In the genomic region with DNA sequence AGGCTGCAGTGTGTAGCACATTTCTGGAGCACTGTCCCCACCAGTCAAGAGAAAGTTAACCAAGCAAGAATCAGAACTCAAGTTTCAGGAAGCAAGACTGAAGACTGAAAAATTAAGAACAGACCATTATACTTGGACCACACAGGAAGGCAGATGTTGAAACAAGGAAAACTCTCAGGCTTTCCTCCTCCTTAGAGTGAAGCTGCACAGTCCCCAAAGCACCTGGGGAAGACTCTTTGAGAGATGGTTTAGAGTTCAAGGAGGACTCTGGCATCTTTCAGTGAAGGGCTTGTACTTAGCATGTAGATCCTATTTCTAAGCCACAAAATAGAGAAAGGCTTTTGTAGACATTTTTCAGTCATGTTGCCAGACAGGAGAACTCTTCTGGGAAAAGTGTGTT, we compare ENCODE assay signal across 1 cellular context.
TF ChIP-seq lines count a peak whose summit lies in the region.

No MANE protein-coding gene starts in this region.

TF ChIP-seq in GM23338, 12 proteins besides CTCF, POLR2A, EP300 and RAD21 (continued from another document):
- TF ChIP-seq, protein P1, sequence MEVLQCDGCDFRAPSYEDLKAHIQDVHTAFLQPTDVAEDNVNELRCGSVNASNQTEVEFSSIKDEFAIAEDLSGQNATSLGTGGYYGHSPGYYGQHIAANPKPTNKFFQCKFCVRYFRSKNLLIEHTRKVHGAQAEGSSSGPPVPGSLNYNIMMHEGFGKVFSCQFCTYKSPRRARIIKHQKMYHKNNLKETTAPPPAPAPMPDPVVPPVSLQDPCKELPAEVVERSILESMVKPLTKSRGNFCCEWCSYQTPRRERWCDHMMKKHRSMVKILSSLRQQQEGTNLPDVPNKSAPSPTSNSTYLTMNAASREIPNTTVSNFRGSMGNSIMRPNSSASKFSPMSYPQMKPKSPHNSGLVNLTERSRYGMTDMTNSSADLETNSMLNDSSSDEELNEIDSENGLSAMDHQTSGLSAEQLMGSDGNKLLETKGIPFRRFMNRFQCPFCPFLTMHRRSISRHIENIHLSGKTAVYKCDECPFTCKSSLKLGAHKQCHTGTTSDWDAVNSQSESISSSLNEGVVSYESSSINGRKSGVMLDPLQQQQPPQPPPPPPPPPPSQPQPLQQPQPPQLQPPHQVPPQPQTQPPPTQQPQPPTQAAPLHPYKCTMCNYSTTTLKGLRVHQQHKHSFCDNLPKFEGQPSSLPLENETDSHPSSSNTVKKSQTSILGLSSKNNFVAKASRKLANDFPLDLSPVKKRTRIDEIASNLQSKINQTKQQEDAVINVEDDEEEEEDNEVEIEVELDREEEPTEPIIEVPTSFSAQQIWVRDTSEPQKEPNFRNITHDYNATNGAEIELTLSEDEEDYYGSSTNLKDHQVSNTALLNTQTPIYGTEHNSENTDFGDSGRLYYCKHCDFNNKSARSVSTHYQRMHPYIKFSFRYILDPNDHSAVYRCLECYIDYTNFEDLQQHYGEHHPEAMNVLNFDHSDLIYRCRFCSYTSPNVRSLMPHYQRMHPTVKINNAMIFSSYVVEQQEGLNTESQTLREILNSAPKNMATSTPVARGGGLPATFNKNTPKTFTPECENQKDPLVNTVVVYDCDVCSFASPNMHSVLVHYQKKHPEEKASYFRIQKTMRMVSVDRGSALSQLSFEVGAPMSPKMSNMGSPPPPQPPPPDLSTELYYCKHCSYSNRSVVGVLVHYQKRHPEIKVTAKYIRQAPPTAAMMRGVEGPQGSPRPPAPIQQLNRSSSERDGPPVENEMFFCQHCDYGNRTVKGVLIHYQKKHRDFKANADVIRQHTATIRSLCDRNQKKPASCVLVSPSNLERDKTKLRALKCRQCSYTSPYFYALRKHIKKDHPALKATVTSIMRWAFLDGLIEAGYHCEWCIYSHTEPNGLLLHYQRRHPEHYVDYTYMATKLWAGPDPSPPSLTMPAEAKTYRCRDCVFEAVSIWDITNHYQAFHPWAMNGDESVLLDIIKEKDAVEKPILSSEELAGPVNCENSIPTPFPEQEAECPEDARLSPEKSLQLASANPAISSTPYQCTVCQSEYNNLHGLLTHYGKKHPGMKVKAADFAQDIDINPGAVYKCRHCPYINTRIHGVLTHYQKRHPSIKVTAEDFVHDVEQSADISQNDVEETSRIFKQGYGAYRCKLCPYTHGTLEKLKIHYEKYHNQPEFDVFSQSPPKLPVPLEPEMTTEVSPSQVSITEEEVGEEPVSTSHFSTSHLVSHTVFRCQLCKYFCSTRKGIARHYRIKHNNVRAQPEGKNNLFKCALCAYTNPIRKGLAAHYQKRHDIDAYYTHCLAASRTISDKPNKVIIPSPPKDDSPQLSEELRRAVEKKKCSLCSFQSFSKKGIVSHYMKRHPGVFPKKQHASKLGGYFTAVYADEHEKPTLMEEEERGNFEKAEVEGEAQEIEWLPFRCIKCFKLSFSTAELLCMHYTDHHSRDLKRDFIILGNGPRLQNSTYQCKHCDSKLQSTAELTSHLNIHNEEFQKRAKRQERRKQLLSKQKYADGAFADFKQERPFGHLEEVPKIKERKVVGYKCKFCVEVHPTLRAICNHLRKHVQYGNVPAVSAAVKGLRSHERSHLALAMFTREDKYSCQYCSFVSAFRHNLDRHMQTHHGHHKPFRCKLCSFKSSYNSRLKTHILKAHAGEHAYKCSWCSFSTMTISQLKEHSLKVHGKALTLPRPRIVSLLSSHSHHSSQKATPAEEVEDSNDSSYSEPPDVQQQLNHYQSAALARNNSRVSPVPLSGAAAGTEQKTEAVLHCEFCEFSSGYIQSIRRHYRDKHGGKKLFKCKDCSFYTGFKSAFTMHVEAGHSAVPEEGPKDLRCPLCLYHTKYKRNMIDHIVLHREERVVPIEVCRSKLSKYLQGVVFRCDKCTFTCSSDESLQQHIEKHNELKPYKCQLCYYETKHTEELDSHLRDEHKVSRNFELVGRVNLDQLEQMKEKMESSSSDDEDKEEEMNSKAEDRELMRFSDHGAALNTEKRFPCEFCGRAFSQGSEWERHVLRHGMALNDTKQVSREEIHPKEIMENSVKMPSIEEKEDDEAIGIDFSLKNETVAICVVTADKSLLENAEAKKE (CRISPR knock-in tag; IDR thresholded peaks at IDR 0.05), result no peak
- no peak for TF ChIP-seq NANOG (IDR thresholded peaks at IDR 0.05; ENCODE audit: borderline replicate concordance)
- TF ChIP-seq ZNF331 (CRISPR knock-in tag; IDR thresholded peaks at IDR 0.05; ENCODE audit: low read depth), result no peak
- no peak for TF ChIP-seq EZH2 (IDR thresholded peaks at IDR 0.05; ENCODE audit: low read depth, unreplicated experiment)
- TF ChIP-seq POLR2AphosphoS5 (IDR thresholded peaks at IDR 0.05; ENCODE audit: low read depth), result no peak
- TF ChIP-seq, protein P2, sequence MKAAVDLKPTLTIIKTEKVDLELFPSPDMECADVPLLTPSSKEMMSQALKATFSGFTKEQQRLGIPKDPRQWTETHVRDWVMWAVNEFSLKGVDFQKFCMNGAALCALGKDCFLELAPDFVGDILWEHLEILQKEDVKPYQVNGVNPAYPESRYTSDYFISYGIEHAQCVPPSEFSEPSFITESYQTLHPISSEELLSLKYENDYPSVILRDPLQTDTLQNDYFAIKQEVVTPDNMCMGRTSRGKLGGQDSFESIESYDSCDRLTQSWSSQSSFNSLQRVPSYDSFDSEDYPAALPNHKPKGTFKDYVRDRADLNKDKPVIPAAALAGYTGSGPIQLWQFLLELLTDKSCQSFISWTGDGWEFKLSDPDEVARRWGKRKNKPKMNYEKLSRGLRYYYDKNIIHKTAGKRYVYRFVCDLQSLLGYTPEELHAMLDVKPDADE (IDR thresholded peaks at IDR 0.05), result no peak
- TF ChIP-seq STAT1 (IDR thresholded peaks at IDR 0.05; ENCODE audit: unreplicated experiment), result no peak
- TF ChIP-seq JUNB (IDR thresholded peaks at IDR 0.05; ENCODE audit: unreplicated experiment), result no peak
